ENCODE assay signal across 1 cellular context in genomic region chr17:40561294-40561870, GRCh38.
TF ChIP-seq lines count a peak whose summit lies in the region.

No MANE protein-coding gene starts in this region.

TF ChIP-seq in GM23338, 12 proteins besides CTCF, POLR2A, EP300 and RAD21 (continued from another document):
- TF ChIP-seq REST (IDR thresholded peaks at IDR 0.05; ENCODE audit: unreplicated experiment) = no peak
- no peak for TF ChIP-seq NANOG (IDR thresholded peaks at IDR 0.05; ENCODE audit: borderline replicate concordance)
- no peak for TF ChIP-seq EZH2 (IDR thresholded peaks at IDR 0.05; ENCODE audit: low read depth, unreplicated experiment)
TF ChIP-seq in GM23338: peak in this region for 0.
